8 cellular contexts compared by ENCODE assay signal in the genomic region with DNA sequence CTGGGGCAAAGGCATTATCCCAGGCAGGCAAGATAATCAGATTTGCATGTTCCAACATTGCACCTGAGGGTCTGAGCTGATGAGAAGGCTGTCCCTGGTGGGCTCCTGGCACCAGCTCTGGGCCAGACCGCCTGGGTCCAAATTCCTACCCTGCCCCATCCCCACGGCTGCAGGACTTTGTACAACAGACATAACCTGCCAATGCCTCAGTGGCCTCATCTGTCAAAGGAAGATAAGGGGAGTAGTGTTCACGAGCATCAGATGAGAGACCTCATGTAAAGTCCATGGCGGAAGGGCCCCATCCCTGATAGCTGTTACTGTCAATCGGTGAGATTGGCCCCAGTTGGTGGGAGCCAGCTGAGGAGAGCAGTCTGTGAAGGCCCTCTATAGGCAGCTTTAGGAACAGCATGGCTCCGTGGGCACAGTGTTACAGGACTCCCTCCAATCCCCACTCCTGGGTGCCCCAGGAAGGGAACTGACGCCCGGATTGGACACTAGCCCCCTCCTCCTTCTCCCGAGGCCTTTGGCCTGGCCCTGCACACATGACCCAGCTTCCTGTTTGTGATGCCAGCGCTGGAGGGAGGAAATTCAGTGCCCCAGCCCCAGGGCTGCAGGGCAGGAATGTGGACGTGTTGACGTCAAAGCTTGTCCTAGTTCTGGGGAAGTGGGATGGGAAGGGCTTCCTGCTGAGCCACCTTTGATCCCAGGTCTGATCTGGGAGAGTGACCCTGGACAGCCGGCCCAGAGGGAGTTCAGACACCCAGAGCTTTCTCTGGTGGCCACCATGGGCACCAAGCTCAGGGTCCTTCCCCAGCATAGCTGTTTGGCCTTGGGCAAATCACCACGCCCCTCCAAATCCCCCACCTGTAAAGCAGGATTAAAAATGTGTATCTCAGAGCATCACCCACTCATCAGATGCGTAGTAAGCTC. TPM values are rescaled to one million over a fixed set of nuclear protein-coding genes. Genes with fewer than 3 reads are reported as not detected.
A peak's percentile ranks its signal among the peaks of the same experiment; 100 is the strongest.
DNase-seq lines count a peak whose midpoint lies in the region; ATAC-seq, FAIRE-seq and TF ChIP-seq lines count a peak whose summit lies in the region.

No MANE protein-coding gene starts in this region.

- H3K4me1 Mint-ChIP-seq in endothelial cell (ENCODE audit: unreplicated experiment) = peaks cover 7% of the 10 kb centered on the region

- peak; percentile 70 for FAIRE-seq in GM12891 (lab: Jason Lieb, UNC)

- ATAC-seq in HG03039 (IDR thresholded peaks at IDR 0.05; ENCODE audit: unreplicated experiment) = peak; percentile 63
- peak; percentile 81 for ATAC-seq in mucosa of descending colon

- H3K36me3 ChIP-seq in mucosa of descending colon (ENCODE audit: low read depth) = peaks cover 2% of the 10 kb centered on the region

- intact Hi-C loops in mucosa of descending colon (cut with DNase I, micrococcal nuclease) = loop anchor here (2.0 to 5.0 kb wide), 3 partner anchors 58 to 218 kb away; partner anchors contain the start of gene DUSP1 (in 1 of the 2)

- peaks cover 9% of the 10 kb centered on the region for H3K4me1 ChIP-seq in mucosa of descending colon (ENCODE audit: low read depth)

- no peaks in the 10 kb centered on the region for H3K36me3 Mint-ChIP-seq in endothelial cell (ENCODE audit: low read depth, unreplicated experiment)

- no peaks in the 10 kb centered on the region for H3K9me3 Mint-ChIP-seq in endothelial cell (ENCODE audit: unreplicated experiment)

- DNase-seq in GM12891 (ENCODE audit: insufficient read length, low spot score) (peak; percentile 62), NCI-H82 (lab: John Stamatoyannopoulos, UW) (peak; percentile 82), endothelial cell (ENCODE audit: low spot score) (peak; percentile 78), mucosa of descending colon (peak; percentile 73 to 88 (median 75))
- peak; percentile 36 for DNase-seq in activated CD8-positive, alpha-beta memory T cell treated with anti-CD3 and anti-CD28 coated beads for 4 hours (ENCODE audit: low read depth in 2 of 2)
- peak; percentile 29 to 42 for DNase-seq in stimulated activated CD8-positive, alpha-beta memory T cell treated with anti-CD3 and anti-CD28 coated beads, Interleukin-4, amount 100 ng/mL, for 1 hour (ENCODE audit: low read depth in 2 of 2, low spot score in 1 of 2)

- H3K27ac Mint-ChIP-seq in endothelial cell (ENCODE audit: unreplicated experiment) = no peak overlapping the region

- H3K27ac ChIP-seq in 22Rv1 = no peak overlapping the region

- no peaks in the 10 kb centered on the region for H3K9me3 ChIP-seq in mucosa of descending colon

- TF ChIP-seq CTCF in 22Rv1 (IDR thresholded peaks at IDR 0.05) (peak; percentile 87), endothelial cell (IDR thresholded peaks at IDR 0.05; ENCODE audit: unreplicated experiment) (peak; percentile 84), mucosa of descending colon (IDR thresholded peaks at IDR 0.05) (peak; percentile 88)

- H3K4me3 Mint-ChIP-seq in endothelial cell (ENCODE audit: unreplicated experiment) = no peak overlapping the region

- no peaks in the 10 kb centered on the region for H3K27me3 Mint-ChIP-seq in endothelial cell (ENCODE audit: unreplicated experiment)

- TF ChIP-seq POLR2A in GM12891 (IDR thresholded peaks at IDR 0.05; ENCODE audit: low read depth, low read length) = no peak

- H3K4me3 ChIP-seq in mucosa of descending colon = no peak overlapping the region

TF ChIP-seq in GM12891, 5 proteins besides CTCF, POLR2A, EP300 and RAD21:
- TF ChIP-seq PAX5 (IDR thresholded peaks at IDR 0.05; ENCODE audit: insufficient read depth, low read length, severe bottlenecking) (no peak), SPI1 (IDR thresholded peaks at IDR 0.05; ENCODE audit: low read depth, low read length) (no peak)

RNA-seq across cellular contexts. Expression of gene DUSP1, which starts 56.2 kb away (rescaled TPM):
- polyA plus RNA-seq in GM12891 (2012; ENCODE audit: low read depth, missing spikeins) = 5.2 TPM
- 25.3 TPM for total RNA-seq in endothelial cell (ENCODE audit: unreplicated experiment)
- total RNA-seq in mucosa of descending colon = 100 to 1,000 TPM in 2 of 3 donors, 10 to 100 TPM in 1; 90.9 to 233 (median 137) TPM
